In the genomic region with DNA sequence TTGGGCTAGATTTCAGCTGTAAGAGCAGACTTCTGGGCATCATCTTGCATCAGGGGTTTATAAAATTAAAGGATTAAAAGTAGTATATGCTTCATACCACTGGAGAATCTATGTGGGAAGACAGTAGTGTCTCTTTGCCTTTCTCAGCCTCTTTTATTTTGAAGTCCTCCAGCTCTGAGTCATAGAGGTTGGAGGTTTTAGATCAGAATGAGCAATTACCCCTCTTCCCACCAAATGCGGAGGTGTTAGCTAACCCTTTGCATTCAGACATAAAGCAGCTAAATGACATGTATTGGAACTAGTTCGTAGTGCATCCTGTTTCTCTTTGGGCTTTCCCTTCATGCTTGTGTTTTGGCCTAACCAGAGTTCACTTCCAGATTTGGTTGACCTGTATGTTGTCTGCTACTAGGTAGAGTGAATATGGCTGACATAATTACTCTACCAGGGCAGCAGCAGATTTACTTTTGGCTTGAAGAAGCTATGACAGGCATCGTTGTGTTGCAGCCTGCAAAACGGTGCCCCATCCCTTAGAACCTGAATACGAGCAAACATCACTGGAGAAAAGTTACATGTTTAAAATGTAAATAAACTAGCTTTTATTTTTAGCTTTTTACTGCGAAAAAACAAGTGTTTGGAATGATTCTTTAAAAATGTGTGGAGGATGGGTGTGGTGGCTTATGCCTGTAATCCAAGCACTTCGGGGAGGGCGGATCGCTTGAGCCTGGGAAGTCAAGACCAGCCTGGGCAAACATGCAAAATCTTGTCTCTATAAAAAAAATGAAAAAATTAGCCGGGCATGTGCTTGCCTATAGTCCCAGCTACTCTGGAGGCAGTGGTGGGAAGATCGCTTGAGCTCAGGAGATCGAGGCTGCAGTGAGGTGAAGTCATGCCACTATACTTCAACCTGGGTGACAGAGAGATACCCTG, we compare ENCODE assay signal across 10 cellular contexts.
A peak's percentile ranks its signal among the peaks of the same experiment; 100 is the strongest.
DNase-seq lines count a peak whose midpoint lies in the region; ATAC-seq and TF ChIP-seq lines count a peak whose summit lies in the region.
"Had no signal": no experiment of that assay in that cellular context is flagged by ENCODE, and none has a peak within 500 bp of the region (broad histone marks: within the 10 kb centered on the region; RNA-seq: fewer than 3 reads in every experiment).

No MANE protein-coding gene starts in this region.

- DNase-seq in ELR (ENCODE audit: low read depth), result peak; percentile 72
- peak; percentile 90 for DNase-seq in fibroblast of mammary gland (ENCODE audit: low read depth)
- DNase-seq in omental fat pad (ENCODE audit: low spot score), result no peak
- DNase-seq in DMS79 (lab: John Stamatoyannopoulos, UW), result no peak
- DNase-seq in NOMO-1 (lab: John Stamatoyannopoulos, UW; ENCODE audit: unreplicated experiment in 2 of 2), result no peak
- no peak for DNase-seq in sigmoid colon
- DNase-seq: NCI-H2081, spleen had no signal

- peaks cover 0 to 31% (median 3%) of the 10 kb centered on the region in 4 donors for H3K36me3 ChIP-seq in sigmoid colon

- H3K27me3 ChIP-seq in sigmoid colon, result no peaks in the 10 kb centered on the region
- H3K27me3 ChIP-seq: spleen had no signal

- no peak for TF ChIP-seq POLR2A in sigmoid colon (IDR thresholded peaks at IDR 0.05)

- no peak for TF ChIP-seq CTCF in fibroblast of mammary gland (conservative IDR thresholded peaks at IDR 0.05; ENCODE audit: control insufficient read depth, insufficient read depth, low read depth, low read length)
- TF ChIP-seq CTCF in omental fat pad (IDR thresholded peaks at IDR 0.05), result no peak
- no peak for TF ChIP-seq CTCF in sigmoid colon (IDR thresholded peaks at IDR 0.05)

- WGBS in sigmoid colon, 2 donors, result 92 to 94% methylated on average over 12 of the region's 12 CpGs

- intact Hi-C loops in sigmoid colon (cut with DNase I), result no loop called here

- ATAC-seq in GM19463 (IDR thresholded peaks at IDR 0.05; ENCODE audit: unreplicated experiment), result peak; percentile 80
- ATAC-seq in HG03460 (IDR thresholded peaks at IDR 0.05; ENCODE audit: unreplicated experiment), result peak; percentile 66
- ATAC-seq in omental fat pad (ENCODE audit: low FRiP score), result no peak

- H3K27ac ChIP-seq in sigmoid colon, result no peak overlapping the region
- H3K27ac ChIP-seq: spleen had no signal

- H3K4me1 ChIP-seq in sigmoid colon, result no peaks in the 10 kb centered on the region
- H3K4me1 ChIP-seq: spleen had no signal

- TF ChIP-seq EP300 in sigmoid colon (IDR thresholded peaks at IDR 0.05), result no peak

- no peak overlapping the region for H3K4me3 ChIP-seq in fibroblast of mammary gland (ENCODE audit: control insufficient read depth, low read depth, low read length)
- H3K4me3 ChIP-seq in sigmoid colon, result no peak overlapping the region
- H3K4me3 ChIP-seq: spleen had no signal

- no peaks in the 10 kb centered on the region for H3K9me3 ChIP-seq in sigmoid colon
- H3K9me3 ChIP-seq: spleen had no signal

Comparison
In these comparisons a context has a peak if more than half of its experiments do, and no peak if none do; other contexts are left out.
1. DNase-seq: peak in ELR (single experiment) and fibroblast of mammary gland (single experiment); none in omental fat pad (single experiment), DMS79 (single experiment), NOMO-1 (0 of 2) and sigmoid colon (single experiment).